14 cellular contexts compared by ENCODE assay signal in the genomic region with DNA sequence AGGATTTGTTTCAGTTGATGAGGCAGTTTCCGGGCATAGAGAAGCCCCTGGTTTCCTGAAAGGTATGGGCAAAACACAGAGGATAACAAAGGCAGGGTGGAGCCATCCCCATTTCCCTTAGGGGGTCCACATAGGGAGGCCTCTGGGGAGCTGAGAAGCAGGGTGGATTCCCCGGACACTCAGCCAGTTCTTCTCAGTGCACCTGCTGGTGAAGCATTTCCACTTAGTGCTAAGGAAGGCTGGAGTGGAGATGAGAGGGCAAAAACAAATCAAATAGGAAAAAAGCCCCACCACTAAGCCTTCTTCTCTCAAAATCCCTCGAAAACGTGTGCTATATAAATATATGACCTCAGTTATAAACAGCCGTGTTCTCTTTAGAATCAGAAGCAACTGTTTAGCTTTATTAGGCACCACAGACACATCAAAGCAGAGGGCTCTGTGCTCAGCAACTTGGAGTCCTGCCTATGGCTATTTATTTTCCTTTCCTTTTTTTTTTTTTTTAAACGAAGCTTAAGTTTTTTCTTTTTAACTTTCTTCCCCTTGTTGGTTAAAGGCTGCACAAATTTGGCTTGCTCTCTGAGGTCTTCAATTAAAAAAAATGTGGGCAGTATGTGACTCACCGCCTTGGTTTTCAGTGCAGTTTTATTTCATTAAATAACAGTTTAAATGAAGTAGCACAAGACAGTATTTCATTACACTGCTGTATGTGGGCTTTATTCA.
DNase-seq lines count a peak whose midpoint lies in the region; ATAC-seq, FAIRE-seq and TF ChIP-seq lines count a peak whose summit lies in the region.
"Had no signal": no experiment of that assay in that cellular context is flagged by ENCODE, and none has a peak within 500 bp of the region (broad histone marks: within the 10 kb centered on the region; RNA-seq: fewer than 3 reads in every experiment).

No MANE protein-coding gene starts in this region.

- H4K20me1 ChIP-seq in HepG2 (ENCODE audit: insufficient read depth, low read length) = no peaks in the 10 kb centered on the region
- H4K20me1 ChIP-seq: BLaER1 had no signal

- POLR2A ChIA-PET in HepG2 (lab: Yijun Ruan, JAX) = no interaction called here

- 17% methylated on average over 6 of the region's 7 CpGs for WGBS in HepG2 (ENCODE audit: low lambda C conversion rate)

- H2AFZ ChIP-seq in ACC112 (ENCODE audit: low read length, unreplicated experiment) (no peak overlapping the region), HepG2 (ENCODE audit: low read length) (no peak overlapping the region)

- no peak for FAIRE-seq in HepG2 (lab: Jason Lieb, UNC)

- H3K4me3 Mint-ChIP-seq in activated T-helper 2 cell treated with anti-CD3 and anti-CD28 coated beads, Interferon-gamma antibody, Interleukin-2, Interleukin-4, amounts not matched to agents 10 μg/mL and 5 μg/mL and 100 μg/mL, durations not matched to agents 14 hours and 24 hours and 36 hours (ENCODE audit: low read depth) = no peak overlapping the region

- BruUV-seq in HepG2 (replicated peaks; lab: Mats Ljungman, UMichigan) = no TSS peak

- no peaks in the 10 kb centered on the region for H3K9me3 ChIP-seq in mucosa of descending colon
- no peaks in the 10 kb centered on the region for H3K9me3 ChIP-seq in HepG2 (ENCODE audit: low read length)
- H3K9me3 ChIP-seq: BLaER1, neutrophil had no signal

- H3K27me3 ChIP-seq in ACC112 (ENCODE audit: insufficient read depth, low read length) = peaks cover 36% of the 10 kb centered on the region
- H3K27me3 ChIP-seq in brain microvascular endothelial cell (replicated peaks) = no peaks in the 10 kb centered on the region
- H3K27me3 ChIP-seq in HepG2 (ENCODE audit: control insufficient read depth in 1 of 2, insufficient read depth in 2 of 2, low read length in 2 of 2) = peaks cover 2 to 3% of the 10 kb centered on the region in 2 experiments; a peak in 1 of 5 replicates
- H3K27me3 ChIP-seq: BLaER1 had no signal

- H3K4me3 ChIP-seq in ACC112 (ENCODE audit: low read depth, low read length) (peak overlapping the region; percentile 72), HFF-Myc (replicated peaks; ENCODE audit: low read depth, low read length) (no peak overlapping the region), brain microvascular endothelial cell (ENCODE audit: low read depth, low read length) (no peak overlapping the region), mucosa of descending colon (no peak overlapping the region), HepG2 (replicated peaks in 1 of 3; ENCODE audit: insufficient read depth in 1 of 3, low read depth in 2 of 3, low read length in 3 of 3) (no peak overlapping the region)
- H3K4me3 ChIP-seq: BLaER1 had no signal

- H3K4me2 ChIP-seq in HepG2 (ENCODE audit: low read depth, low read length) = no peak overlapping the region
- H3K4me2 ChIP-seq: BLaER1 had no signal

- no peaks in the 10 kb centered on the region for H3K9me3 Mint-ChIP-seq in activated T-helper 2 cell treated with anti-CD3 and anti-CD28 coated beads, Interferon-gamma antibody, Interleukin-2, Interleukin-4, amounts not matched to agents 10 μg/mL and 5 μg/mL and 100 μg/mL, durations not matched to agents 14 hours and 24 hours and 36 hours

- H3K79me2 ChIP-seq in ACC112 (ENCODE audit: control insufficient read depth, insufficient read depth, low read length, unreplicated experiment) = no peaks in the 10 kb centered on the region
- no peaks in the 10 kb centered on the region for H3K79me2 ChIP-seq in HepG2 (ENCODE audit: insufficient read depth, low read length)

- no peak for TF ChIP-seq RAD21 in HepG2 (CRISPR knock-in tag; IDR thresholded peaks at IDR 0.05)

- intact Hi-C loops in mucosa of descending colon (cut with DNase I, micrococcal nuclease) (no loop called here), HepG2 (cut with micrococcal nuclease; ENCODE audit: unreplicated experiment) (no loop called here)
- intact Hi-C loops in activated T-helper 2 cell treated with anti-CD3 and anti-CD28 coated beads, Interferon-gamma antibody, Interleukin-2, Interleukin-4, amounts not matched to agents 10 μg/mL and 5 μg/mL and 100 μg/mL, durations not matched to agents 14 hours and 24 hours and 36 hours (cut with micrococcal nuclease) = no loop called here

- H3K4me1 Mint-ChIP-seq in activated T-helper 2 cell treated with anti-CD3 and anti-CD28 coated beads, Interferon-gamma antibody, Interleukin-2, Interleukin-4, amounts not matched to agents 10 μg/mL and 5 μg/mL and 100 μg/mL, durations not matched to agents 14 hours and 24 hours and 36 hours (ENCODE audit: low read depth) = no peaks in the 10 kb centered on the region

- no peak for TF ChIP-seq EP300 in HepG2 (IDR thresholded peaks at IDR 0.05; ENCODE audit: low read depth in 2 of 2, low read length in 2 of 2)
- TF ChIP-seq EP300 in HepG2 (CRISPR knock-in tag; IDR thresholded peaks at IDR 0.05; ENCODE audit: borderline replicate concordance) = no peak

- ATAC-seq in mucosa of descending colon (peak; percentile 40), HepG2 (no peak)

- CTCF ChIA-PET in HepG2 (lab: Yijun Ruan, JAX; ENCODE audit: low intra/inter-chr PET ratio, low total read pairs) = no interaction called here

- in situ Hi-C loops in brain microvascular endothelial cell (cut with HindIII; ENCODE audit: low pct_ligation_motif_present, low sequenced_read_pairs) = no loop called here
- in situ Hi-C loops in HepG2 (cut with HindIII; ENCODE audit: extremely low pct_ligation_motif_present, low pct_unique_long_range_greater_than_20kb) = no loop called here

- H3K36me3 Mint-ChIP-seq in activated T-helper 2 cell treated with anti-CD3 and anti-CD28 coated beads, Interferon-gamma antibody, Interleukin-2, Interleukin-4, amounts not matched to agents 10 μg/mL and 5 μg/mL and 100 μg/mL, durations not matched to agents 14 hours and 24 hours and 36 hours (ENCODE audit: low read depth) = no peaks in the 10 kb centered on the region

- no peak overlapping the region for H3K27ac Mint-ChIP-seq in activated T-helper 2 cell treated with anti-CD3 and anti-CD28 coated beads, Interferon-gamma antibody, Interleukin-2, Interleukin-4, amounts not matched to agents 10 μg/mL and 5 μg/mL and 100 μg/mL, durations not matched to agents 14 hours and 24 hours and 36 hours

- H3K4me1 ChIP-seq in ACC112 (ENCODE audit: control insufficient read depth, insufficient read depth, low read length, unreplicated experiment) (peaks cover 21% of the 10 kb centered on the region), mucosa of descending colon (ENCODE audit: low read depth) (no peaks in the 10 kb centered on the region), HepG2 (ENCODE audit: insufficient read depth, low read length) (no peaks in the 10 kb centered on the region)
- H3K4me1 ChIP-seq: BLaER1 had no signal

- no peaks in the 10 kb centered on the region for H3K36me3 ChIP-seq in ACC112 (ENCODE audit: insufficient read depth, low read length)
- no peaks in the 10 kb centered on the region for H3K36me3 ChIP-seq in brain microvascular endothelial cell (replicated peaks)
- no peaks in the 10 kb centered on the region for H3K36me3 ChIP-seq in mucosa of descending colon (ENCODE audit: low read depth)
- no peaks in the 10 kb centered on the region for H3K36me3 ChIP-seq in HepG2 (replicated peaks in 1 of 2; ENCODE audit: control insufficient read depth in 1 of 2, insufficient read depth in 2 of 2, low read length in 2 of 2)
- H3K36me3 ChIP-seq: BLaER1, neutrophil had no signal

- TF ChIP-seq POLR2A in HepG2 (IDR thresholded peaks at IDR 0.05; ENCODE audit: insufficient read depth in 1 of 2, low read depth in 2 of 2, low read length in 2 of 2) = no peak

- H3K27me3 Mint-ChIP-seq in activated T-helper 2 cell treated with anti-CD3 and anti-CD28 coated beads, Interferon-gamma antibody, Interleukin-2, Interleukin-4, amounts not matched to agents 10 μg/mL and 5 μg/mL and 100 μg/mL, durations not matched to agents 14 hours and 24 hours and 36 hours (ENCODE audit: low read depth) = peaks cover 20% of the 10 kb centered on the region

- H3K27ac ChIP-seq in ACC112 (ENCODE audit: low read depth, low read length) (no peak overlapping the region), brain microvascular endothelial cell (no peak overlapping the region), HepG2 (ENCODE audit: extremely low read length, insufficient read depth, low read length) (no peak overlapping the region)
- H3K27ac ChIP-seq: BLaER1, neutrophil had no signal

- H3K9ac ChIP-seq in HepG2 (ENCODE audit: insufficient read depth, low read depth, low read length) = no peak overlapping the region
- H3K9ac ChIP-seq: BLaER1 had no signal

- DNase-seq in HFF-Myc (ENCODE audit: extremely low read depth, low read depth) = peak; percentile 52
- DNase-seq in brain microvascular endothelial cell = peak; percentile 56
- DNase-seq in mucosa of descending colon = no peak
- DNase-seq in activated T-helper 2 cell treated with anti-CD3 and anti-CD28 coated beads, Interferon-gamma antibody, Interleukin-2, Interleukin-4, amounts not matched to agents 10 μg/mL and 5 μg/mL and 100 μg/mL, durations not matched to agents 14 hours and 24 hours and 36 hours (ENCODE audit: low spot score) = no peak
- no peak for DNase-seq in HepG2 (ENCODE audit: low spot score)
- no peak for DNase-seq in islet precursor cell
- no peak for DNase-seq in NCI-H345 treated with DMSO at 0.1 percent for 48 hours (lab: John Stamatoyannopoulos, UW; ENCODE audit: unreplicated experiment)
- DNase-seq: activated naive CD4-positive, alpha-beta T cell treated with Interleukin-2 at 50 U/mL for 16 hours; effector CD4-positive, alpha-beta T cell; NCI-H1930; stimulated activated CD4-positive, alpha-beta T cell treated with anti-CD3 and anti-CD28 coated beads, Interleukin-4, amount 100 ng/mL, for 1 hour had no signal

- TF ChIP-seq CTCF in HFF-Myc (IDR thresholded peaks at IDR 0.05; ENCODE audit: low read depth, low read length, missing control alignments) (no peak), brain microvascular endothelial cell (IDR thresholded peaks at IDR 0.05; ENCODE audit: low read depth, low read length, missing control alignments) (no peak), mucosa of descending colon (IDR thresholded peaks at IDR 0.05) (no peak), HepG2 (CRISPR knock-in tag; IDR thresholded peaks at IDR 0.05) (no peak)

TF ChIP-seq in HepG2, 621 proteins besides CTCF, POLR2A, EP300 and RAD21 (continues in another document):
- no peak for TF ChIP-seq ZNF816 (CRISPR knock-in tag; IDR thresholded peaks at IDR 0.05; ENCODE audit: borderline replicate concordance)
- TF ChIP-seq CREM (IDR thresholded peaks at IDR 0.05) = no peak
- TF ChIP-seq CREM (CRISPR knock-in tag; IDR thresholded peaks at IDR 0.05) = no peak

Comparison
In these comparisons a context has a peak if more than half of its experiments do, and no peak if none do; other contexts are left out.
1. DNase-seq: peak in HFF-Myc (single experiment) and brain microvascular endothelial cell (single experiment); none in mucosa of descending colon (0 of 3), activated T-helper 2 cell treated with anti-CD3 and anti-CD28 coated beads, Interferon-gamma antibody, Interleukin-2, Interleukin-4, amounts not matched to agents 10 μg/mL and 5 μg/mL and 100 μg/mL, durations not matched to agents 14 hours and 24 hours and 36 hours (single experiment), HepG2 (single experiment), islet precursor cell (single experiment) and NCI-H345 treated with DMSO at 0.1 percent for 48 hours (single experiment).